34 cellular contexts compared by ENCODE assay signal in the genomic region with DNA sequence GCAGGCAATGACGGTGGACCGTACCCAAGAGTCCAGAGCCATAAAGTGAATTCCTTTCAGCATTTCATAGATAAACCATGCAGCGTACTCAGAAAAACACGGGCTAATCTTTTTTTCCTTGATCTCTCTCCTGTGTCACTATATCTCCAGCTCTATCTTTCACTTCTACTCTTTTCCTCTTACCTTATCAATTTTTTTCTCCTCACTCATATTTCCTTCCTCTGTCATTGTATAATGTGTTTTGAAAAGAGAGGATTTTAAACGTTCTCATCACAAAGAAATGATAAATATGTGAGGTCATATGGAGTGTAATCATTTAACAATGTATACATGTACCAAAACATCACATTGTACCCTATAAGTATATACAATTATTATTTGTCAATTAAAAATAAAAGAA.
DNase-seq lines count a peak whose midpoint lies in the region; ATAC-seq, FAIRE-seq and TF ChIP-seq lines count a peak whose summit lies in the region.
"Had no signal": no experiment of that assay in that cellular context is flagged by ENCODE, and none has a peak within 500 bp of the region (broad histone marks: within the 10 kb centered on the region; RNA-seq: fewer than 3 reads in every experiment).

No MANE protein-coding gene starts in this region.

- no peaks in the 10 kb centered on the region for H3K9me1 ChIP-seq in endothelial cell of umbilical vein (replicated peaks; ENCODE audit: control insufficient read depth, extremely low read depth, insufficient read depth, low read length)

- no TSS peak for BruUV-seq in endothelial cell of umbilical vein (replicated peaks; lab: Mats Ljungman, UMichigan)

- peak overlapping the region; percentile 34 for H3K4me2 ChIP-seq in endothelial cell of umbilical vein (ENCODE audit: insufficient read depth, low read length)
- H3K4me2 ChIP-seq: A549; BLaER1; BLaER1 treated with 17β-estradiol and CSF1 and Interleukin-3, amounts not matched to agents 10 nM and 100 nM had no signal

- DNase-seq in dermis blood vessel endothelial cell (peak; percentile 13), endothelial cell of umbilical vein (ENCODE audit: low read depth, low spot score) (peak; percentile 59), kidney (no peak), activated T-cell treated with anti-CD3 and anti-CD28 coated beads for 4 hours (no peak), NCI-H187 treated with DMSO at 0.1 percent for 48 hours (lab: John Stamatoyannopoulos, UW) (no peak)
- DNase-seq in activated T-cell treated with anti-CD3 and anti-CD28 coated beads, Interleukin-2, amount 50 U/mL, for 1 hour: no peak
- DNase-seq: 8988T; ACHN; AML-193; BE2C; C1 segment of cervical spinal cord; Caco-2; Calu3; CD4-positive, alpha-beta memory T cell; CD4-positive, alpha-beta T cell; CD4-positive, CD25-positive, alpha-beta regulatory T cell; CD8-positive, alpha-beta memory T cell; CD8-positive, alpha-beta T cell; COR-L47; DMS 273 treated with DMSO at 0.1 percent for 48 hours; DMS153; DMS53; DMS79; DMS79 treated with DMSO at 0.1 percent for 48 hours; DND-41; EL had no signal

- H3K4me1 ChIP-seq in endothelial cell of umbilical vein (ENCODE audit: control insufficient read depth, extremely low read depth, insufficient read depth, low read length) (peaks cover 15% of the 10 kb centered on the region), kidney (ENCODE audit: control insufficient read depth in 1 of 2, insufficient read depth in 1 of 2, low read depth in 1 of 2, low read length in 2 of 2) (no peaks in the 10 kb centered on the region)
- H3K4me1 ChIP-seq: A549; BE2C; BLaER1; BLaER1 treated with 17β-estradiol and CSF1 and Interleukin-3, amounts not matched to agents 10 nM and 100 nM had no signal

- POLR2A ChIA-PET in endothelial cell of umbilical vein (lab: Charles Lee): no interaction called here

- TF ChIP-seq POLR2A in endothelial cell of umbilical vein (IDR thresholded peaks at IDR 0.05; ENCODE audit: low read depth, low read length): no peak

- FAIRE-seq in G401.6 (lab: Jason Lieb, UNC) (peak; percentile 95), endothelial cell of umbilical vein (lab: Jason Lieb, UNC) (peak; percentile 26), kidney (lab: Jason Lieb, UNC) (peak; percentile 33)
- FAIRE-seq: A549, D721Med had no signal

- H3K36me3 ChIP-seq in endothelial cell of umbilical vein (ENCODE audit: control insufficient read depth in 2 of 2, extremely low read depth in 1 of 2, insufficient read depth in 2 of 2, low read length in 2 of 2) (no peaks in the 10 kb centered on the region), kidney (ENCODE audit: control insufficient read depth in 1 of 2, insufficient read depth in 2 of 2, low read length in 2 of 2) (no peaks in the 10 kb centered on the region)
- H3K36me3 ChIP-seq: BE2C; BLaER1; BLaER1 treated with 17β-estradiol and CSF1 and Interleukin-3, amounts not matched to agents 10 nM and 100 nM had no signal

- TF ChIP-seq CTCF in endothelial cell of umbilical vein (IDR thresholded peaks at IDR 0.05; ENCODE audit: extremely low read depth in 1 of 2, insufficient read depth in 1 of 2, low read depth in 1 of 2, low read length in 2 of 2) (no peak), kidney (IDR thresholded peaks at IDR 0.05; ENCODE audit: borderline replicate concordance, extremely low read depth, insufficient read depth) (no peak)

- H3K9ac ChIP-seq in endothelial cell of umbilical vein (replicated peaks; ENCODE audit: extremely low read depth, insufficient read depth, low read length) (no peak overlapping the region), kidney (ENCODE audit: low read length in 2 of 2) (no peak overlapping the region)
- H3K9ac ChIP-seq: BLaER1; BLaER1 treated with 17β-estradiol and CSF1 and Interleukin-3, amounts not matched to agents 10 nM and 100 nM had no signal

- dilution Hi-C loops in endothelial cell of umbilical vein (cut with MboI; ENCODE audit: extremely low pct_ligation_motif_present, low sequenced_read_pairs): no loop called here

- H3K27me3 ChIP-seq in endothelial cell of umbilical vein (ENCODE audit: control insufficient read depth in 2 of 2, insufficient read depth in 2 of 2, low read length in 2 of 2): no peaks in the 10 kb centered on the region
- H3K27me3 ChIP-seq: BE2C; BLaER1; BLaER1 treated with 17β-estradiol and CSF1 and Interleukin-3, amounts not matched to agents 10 nM and 100 nM had no signal

- H3K4me3 ChIP-seq in endothelial cell of umbilical vein (replicated peaks in 1 of 3; ENCODE audit: insufficient read depth in 1 of 3, low read depth in 1 of 3, low read length in 3 of 3) (no peak overlapping the region), kidney (ENCODE audit: low read length in 2 of 2) (no peak overlapping the region)
- H3K4me3 ChIP-seq: A549; BLaER1; BLaER1 treated with 17β-estradiol and CSF1 and Interleukin-3, amounts not matched to agents 10 nM and 100 nM had no signal

- H3K79me2 ChIP-seq in endothelial cell of umbilical vein (ENCODE audit: control insufficient read depth, insufficient read depth, low read length): no peaks in the 10 kb centered on the region

- H3K9me3 ChIP-seq in endothelial cell of umbilical vein (replicated peaks; ENCODE audit: control insufficient read depth, insufficient read depth, low read length): no peaks in the 10 kb centered on the region
- no peaks in the 10 kb centered on the region for H3K9me3 ChIP-seq in kidney (ENCODE audit: control insufficient read depth in 1 of 2, low read length in 2 of 2)
- H3K9me3 ChIP-seq: A549; BE2C; BLaER1; BLaER1 treated with 17β-estradiol and CSF1 and Interleukin-3, amounts not matched to agents 10 nM and 100 nM; Caco-2 had no signal

- H4K20me1 ChIP-seq in endothelial cell of umbilical vein (replicated peaks; ENCODE audit: control insufficient read depth, extremely low read depth, insufficient read depth, low read length): no peaks in the 10 kb centered on the region
- H4K20me1 ChIP-seq: BLaER1; BLaER1 treated with 17β-estradiol and CSF1 and Interleukin-3, amounts not matched to agents 10 nM and 100 nM had no signal

- ATAC-seq in HG02884 (IDR thresholded peaks at IDR 0.05; ENCODE audit: unreplicated experiment): no peak
- ATAC-seq: A549; CD8-positive, alpha-beta T cell had no signal

- CTCF ChIA-PET in endothelial cell of umbilical vein (lab: Charles Lee): interaction anchor here (0.7 to 1.0 kb wide), 2 partner anchors 19 to 25 kb away, joined by 3 to 4 read pairs; no protein-coding TSS in a partner anchor

- intact Hi-C loops in endothelial cell of umbilical vein (cut with micrococcal nuclease): loop anchor here (1.0 to 5.0 kb wide), 3 partner anchors 25 to 317 kb away; partner anchors contain the start of gene TLL1
- intact Hi-C loops in kidney (cut with DNase I): no loop called here

- peak overlapping the region; percentile 39 for H2AFZ ChIP-seq in endothelial cell of umbilical vein (ENCODE audit: low read depth, low read length)

- H3K27ac ChIP-seq in endothelial cell of umbilical vein (ENCODE audit: insufficient read depth, low read depth, low read length): peak overlapping the region; percentile 62
- H3K27ac ChIP-seq in kidney (ENCODE audit: low read depth in 2 of 2, low read length in 2 of 2): no peak overlapping the region
- H3K27ac ChIP-seq: 22Rv1; A549; BLaER1; BLaER1 treated with 17β-estradiol and CSF1 and Interleukin-3, amounts not matched to agents 10 nM and 100 nM; C4-2B had no signal

TF ChIP-seq in endothelial cell of umbilical vein, 7 proteins besides CTCF, POLR2A, EP300 and RAD21:
- TF ChIP-seq MYC (IDR thresholded peaks at IDR 0.05; ENCODE audit: low read depth, low read length) (no peak), MAX (IDR thresholded peaks at IDR 0.05; ENCODE audit: insufficient read depth, insufficient read length) (no peak), GATA2 (IDR thresholded peaks at IDR 0.05; ENCODE audit: insufficient read depth, insufficient read length, low read depth, low read length) (peak; percentile 93), EZH2 (IDR thresholded peaks at IDR 0.05; ENCODE audit: borderline replicate concordance, low read depth, low read length, severe bottlenecking) (no peak), FOS (IDR thresholded peaks at IDR 0.05; ENCODE audit: borderline replicate concordance, insufficient read depth, low read length) (peak; percentile 65), JUN (IDR thresholded peaks at IDR 0.05; ENCODE audit: borderline replicate concordance, insufficient read depth, insufficient read length, low read depth) (peak; percentile 66), POLR2AphosphoS5 (IDR thresholded peaks at IDR 0.05; ENCODE audit: insufficient read depth, low read depth, low read length) (no peak)

Comparison
In these comparisons a context has a peak if more than half of its experiments do, and no peak if none do; other contexts are left out.
1. DNase-seq: peak in dermis blood vessel endothelial cell (single experiment) and endothelial cell of umbilical vein (single experiment); none in kidney (single experiment), activated T-cell treated with anti-CD3 and anti-CD28 coated beads for 4 hours (single experiment), activated T-cell treated with anti-CD3 and anti-CD28 coated beads, Interleukin-2, amount 50 U/mL, for 1 hour (single experiment) and NCI-H187 treated with DMSO at 0.1 percent for 48 hours (single experiment).